19 cellular contexts compared by ENCODE assay signal in genomic region chrX:94742772-94743171, GRCh38.
DNase-seq lines count a peak whose midpoint lies in the region; ATAC-seq and TF ChIP-seq lines count a peak whose summit lies in the region.
"Had no signal": no experiment of that assay in that cellular context is flagged by ENCODE, and none has a peak within 500 bp of the region (broad histone marks: within the 10 kb centered on the region; RNA-seq: fewer than 3 reads in every experiment).

No MANE protein-coding gene starts in this region.

- H3K27ac Mint-ChIP-seq in WTC11 (no peak overlapping the region; the same call in 1 of the 2 replicates), immature natural killer cell (peak overlapping the region in 2 of 6 donors; percentile 46 to 47)
- H3K27ac Mint-ChIP-seq: CD14-positive monocyte; CD4-positive, alpha-beta T cell; CD8-positive, alpha-beta memory T cell; HFFc6 had no signal

- no peaks in the 10 kb centered on the region for H3K36me3 ChIP-seq in BLaER1 treated with 17β-estradiol and CSF1 and Interleukin-3, amounts not matched to agents 10 nM and 100 nM
- H3K36me3 ChIP-seq in Loucy (ENCODE audit: insufficient read depth, low read length): no peaks in the 10 kb centered on the region
- H3K36me3 ChIP-seq: HAP-1 had no signal

- H3K9me3 ChIP-seq in BLaER1 treated with 17β-estradiol and CSF1 and Interleukin-3, amounts not matched to agents 10 nM and 100 nM (replicated peaks in 1 of 11): peaks cover 0 to 19% (median 0%) of the 10 kb centered on the region in 11 experiments; a peak in 3 of 22 replicates
- H3K9me3 ChIP-seq in Loucy (ENCODE audit: insufficient read depth, low read depth, low read length): no peaks in the 10 kb centered on the region
- H3K9me3 ChIP-seq: HAP-1 had no signal

- peak overlapping the region; percentile 40 to 73 (median 65); a peak in 21 of 22 replicates for H3K4me2 ChIP-seq in BLaER1 treated with 17β-estradiol and CSF1 and Interleukin-3, amounts not matched to agents 10 nM and 100 nM
- peak overlapping the region; percentile 86 for H3K4me2 ChIP-seq in Loucy (ENCODE audit: low read depth, low read length, poor library complexity, severe bottlenecking)

- CTCF ChIA-PET in WTC11 (lab: Charles Lee): no interaction called here

- H3K27me3 Mint-ChIP-seq in WTC11 (ENCODE audit: low read depth) (no peaks in the 10 kb centered on the region), immature natural killer cell (ENCODE audit: low read depth in 3 of 3) (peaks cover 6 to 12% (median 8%) of the 10 kb centered on the region in 3 donors)
- H3K27me3 Mint-ChIP-seq: CD4-positive, alpha-beta T cell had no signal

- no peaks in the 10 kb centered on the region for H3K9me2 ChIP-seq in Loucy (replicated peaks; ENCODE audit: low read depth, low read length)

- H3K4me3 ChIP-seq in BLaER1 treated with 17β-estradiol and CSF1 and Interleukin-3, amounts not matched to agents 10 nM and 100 nM: no peak overlapping the region
- peak overlapping the region; percentile 51 for H3K4me3 ChIP-seq in Loucy (ENCODE audit: low read length, poor library complexity, severe bottlenecking)
- H3K4me3 ChIP-seq: HAP-1 had no signal

- ATAC-seq in WTC11 (peak; percentile 44; the same call in 1 of the 2 replicates), HG03159 (IDR thresholded peaks at IDR 0.05; ENCODE audit: unreplicated experiment) (no peak), HG02571 (IDR thresholded peaks at IDR 0.05; ENCODE audit: unreplicated experiment) (no peak), GM18873 (IDR thresholded peaks at IDR 0.05; ENCODE audit: low FRiP score, unreplicated experiment) (no peak)

- H2AFZ ChIP-seq in Loucy (ENCODE audit: low read length): no peak overlapping the region

- POLR2A ChIA-PET in WTC11 (lab: Charles Lee): no interaction called here

- peaks cover 28 to 88% (median 74%) of the 10 kb centered on the region in 11 experiments for H3K27me3 ChIP-seq in BLaER1 treated with 17β-estradiol and CSF1 and Interleukin-3, amounts not matched to agents 10 nM and 100 nM
- H3K27me3 ChIP-seq in Loucy (ENCODE audit: insufficient read depth, low read length, poor library complexity, severe bottlenecking): no peaks in the 10 kb centered on the region

- no peaks in the 10 kb centered on the region for H3K79me2 ChIP-seq in Loucy (ENCODE audit: insufficient read depth, low read length)

- H3K36me3 Mint-ChIP-seq in WTC11: peaks cover 21% of the 10 kb centered on the region
- H3K36me3 Mint-ChIP-seq in immature natural killer cell: no peaks in the 10 kb centered on the region
- H3K36me3 Mint-ChIP-seq: CD14-positive monocyte; CD8-positive, alpha-beta memory T cell had no signal

- no peak overlapping the region for H3K9ac ChIP-seq in BLaER1 treated with 17β-estradiol and CSF1 and Interleukin-3, amounts not matched to agents 10 nM and 100 nM
- H3K9ac ChIP-seq in Loucy (ENCODE audit: low read depth, low read length, poor library complexity, severe bottlenecking): peak overlapping the region; percentile 24

- H4K20me1 ChIP-seq in BLaER1 treated with 17β-estradiol and CSF1 and Interleukin-3, amounts not matched to agents 10 nM and 100 nM: peaks cover 0 to 14% (median 0%) of the 10 kb centered on the region in 11 experiments; a peak in 4 of 22 replicates
- H4K20me1 ChIP-seq in Loucy (ENCODE audit: insufficient read depth, low read length, poor library complexity, severe bottlenecking): no peaks in the 10 kb centered on the region

- H3K9me3 Mint-ChIP-seq in WTC11 (peaks cover 7% of the 10 kb centered on the region), immature natural killer cell (peaks cover 0 to 5% (median 0%) of the 10 kb centered on the region in 6 donors)

- H3K4me3 Mint-ChIP-seq in WTC11: no peak overlapping the region
- peak overlapping the region in 4 of 5 donors; percentile 27 to 61 (median 42) for H3K4me3 Mint-ChIP-seq in immature natural killer cell
- H3K4me3 Mint-ChIP-seq: CD14-positive monocyte; CD4-positive, alpha-beta T cell; CD8-positive, alpha-beta memory T cell; HFFc6 had no signal

- no peaks in the 10 kb centered on the region for H3F3A ChIP-seq in Loucy (ENCODE audit: low read depth)

- H3K27ac ChIP-seq in BLaER1 treated with 17β-estradiol and CSF1 and Interleukin-3, amounts not matched to agents 10 nM and 100 nM: no peak overlapping the region

- H3K4me1 Mint-ChIP-seq in WTC11 (peaks cover 51% of the 10 kb centered on the region), immature natural killer cell (peaks cover 41 to 46% of the 10 kb centered on the region in 2 donors)
- H3K4me1 Mint-ChIP-seq: CD14-positive monocyte had no signal

- H3K4me1 ChIP-seq in BLaER1 treated with 17β-estradiol and CSF1 and Interleukin-3, amounts not matched to agents 10 nM and 100 nM: peaks cover 16 to 30% (median 18%) of the 10 kb centered on the region in 10 experiments
- H3K4me1 ChIP-seq in Loucy (ENCODE audit: insufficient read depth, low read length, poor library complexity, severe bottlenecking): peaks cover 32% of the 10 kb centered on the region
- H3K4me1 ChIP-seq: HAP-1 had no signal

- TF ChIP-seq CTCF in Loucy (conservative IDR thresholded peaks at IDR 0.05; ENCODE audit: low read length) (no peak), WTC11 (IDR thresholded peaks at IDR 0.05) (no peak)

- DNase-seq in WTC11 (ENCODE audit: low spot score) (no peak), immature natural killer cell (no peak), COLO829 (ENCODE audit: low spot score) (no peak)
- DNase-seq: Calu3; CD4-positive, alpha-beta T cell; COR-L47; DMS53; DMS79 treated with DMSO at 0.1 percent for 48 hours; GF-D8; GOT3; HFFc6 had no signal

TF ChIP-seq in WTC11, 78 proteins besides CTCF, POLR2A, EP300 and RAD21:
- TF ChIP-seq ZNF317 (CRISPR knock-in tag; IDR thresholded peaks at IDR 0.05; ENCODE audit: borderline replicate concordance, low read depth): no peak
